11 cellular contexts compared by ENCODE assay signal in genomic region chr17:27282054-27282501, GRCh38. TPM values are rescaled to one million over a fixed set of nuclear protein-coding genes. Genes with fewer than 3 reads are reported as not detected.
DNase-seq lines count a peak whose midpoint lies in the region; ATAC-seq and TF ChIP-seq lines count a peak whose summit lies in the region.
"Had no signal": no experiment of that assay in that cellular context is flagged by ENCODE, and none has a peak within 500 bp of the region (broad histone marks: within the 10 kb centered on the region; RNA-seq: fewer than 3 reads in every experiment).

No MANE protein-coding gene starts in this region.

- H3K27me3 Mint-ChIP-seq in IgD-negative memory B cell, result no peaks in the 10 kb centered on the region

- peak; percentile 77 for ATAC-seq in GM21360 (IDR thresholded peaks at IDR 0.05; ENCODE audit: unreplicated experiment)
- ATAC-seq in HG02981 (IDR thresholded peaks at IDR 0.05; ENCODE audit: unreplicated experiment), result no peak
- no peak for ATAC-seq in GM19452 (IDR thresholded peaks at IDR 0.05; ENCODE audit: unreplicated experiment)

- H3K9me3 Mint-ChIP-seq in IgD-negative memory B cell, result no peaks in the 10 kb centered on the region
- H3K9me3 Mint-ChIP-seq: T-helper 1 cell treated with Interleukin-12 subunit alpha and Interleukin-12 subunit beta and Interleukin-4 antibody, amounts not matched to agents 30 μg/mL and 1 μg/mL, for 36 hours had no signal

- no peak overlapping the region for H3K4me3 ChIP-seq in AG10803 (ENCODE audit: low read length)

- peak; percentile 91 for DNase-seq in AG10803 (ENCODE audit: low read depth)
- DNase-seq in germinal center (ENCODE audit: low spot score), result peak; percentile 25
- DNase-seq in superior temporal gyrus (ENCODE audit: extremely low spot score), result no peak
- DNase-seq in GOT3 (lab: John Stamatoyannopoulos, UW), result no peak
- DNase-seq: amniotic stem cell, C1 segment of cervical spinal cord had no signal

- TF ChIP-seq CTCF in AG10803 (conservative IDR thresholded peaks at IDR 0.05; ENCODE audit: low read length), result no peak

- H3K4me1 Mint-ChIP-seq in IgD-negative memory B cell, result peaks cover 37 to 44% (median 40%) of the 10 kb centered on the region in 3 donors

- peak overlapping the region; percentile 16 to 83 (median 75) for H3K4me3 Mint-ChIP-seq in IgD-negative memory B cell
- H3K4me3 Mint-ChIP-seq: T-helper 1 cell treated with Interleukin-12 subunit alpha and Interleukin-12 subunit beta and Interleukin-4 antibody, amounts not matched to agents 30 μg/mL and 1 μg/mL, for 36 hours had no signal

- peak overlapping the region; percentile 73 to 95 (median 76) for H3K27ac Mint-ChIP-seq in IgD-negative memory B cell
- H3K27ac Mint-ChIP-seq: T-helper 1 cell treated with Interleukin-12 subunit alpha and Interleukin-12 subunit beta and Interleukin-4 antibody, amounts not matched to agents 30 μg/mL and 1 μg/mL, for 36 hours had no signal

- no peaks in the 10 kb centered on the region for H3K36me3 Mint-ChIP-seq in IgD-negative memory B cell

RNA-seq across cellular contexts. Expression of gene WSB1, which starts 11.8 kb away (rescaled TPM):
- 261 TPM for polyA plus RNA-seq in IgD-negative memory B cell

Comparison
In these comparisons a context has a peak if more than half of its experiments do, and no peak if none do; other contexts are left out.
1. DNase-seq: peak in AG10803 (single experiment) and germinal center (single experiment); none in superior temporal gyrus (single experiment) and GOT3 (single experiment).